ENCODE assay signal across 15 cellular contexts in genomic region chr16:85083051-85083639, GRCh38. TPM values are rescaled to one million over a fixed set of nuclear protein-coding genes. Genes with fewer than 3 reads are reported as not detected.
DNase-seq lines count a peak whose midpoint lies in the region; ATAC-seq and TF ChIP-seq lines count a peak whose summit lies in the region.
"Had no signal": no experiment of that assay in that cellular context is flagged by ENCODE, and none has a peak within 500 bp of the region (broad histone marks: within the 10 kb centered on the region; RNA-seq: fewer than 3 reads in every experiment).

No MANE protein-coding gene starts in this region.

- CTCF ChIA-PET in OCI-LY7 (lab: Charles Lee; ENCODE audit: unreplicated experiment) = interaction anchor here (1.5 kb wide), 1 partner anchor 20 kb away, joined by 3 read pairs; no protein-coding TSS in a partner anchor

- POLR2A ChIA-PET in OCI-LY7 (lab: Charles Lee) = interaction anchor here (0.6 to 1.1 kb wide), 2 partner anchors 24 to 56 kb away, joined by 3 to 4 read pairs; partner anchors contain the start of gene KIAA0513

- no peaks in the 10 kb centered on the region for H3K9me3 ChIP-seq in cardiac muscle cell (ENCODE audit: low read depth)
- H3K9me3 ChIP-seq in OCI-LY7 (ENCODE audit: low read length) = no peaks in the 10 kb centered on the region
- H3K9me3 ChIP-seq in iPS-18a (ENCODE audit: control insufficient read depth, low read depth, low read length) = no peaks in the 10 kb centered on the region
- H3K9me3 ChIP-seq: right atrium auricular region had no signal

- TF ChIP-seq CTCF in cardiac muscle cell (IDR thresholded peaks at IDR 0.05; ENCODE audit: low read depth, low read length) = no peak
- no peak for TF ChIP-seq CTCF in OCI-LY7 (conservative IDR thresholded peaks at IDR 0.05; ENCODE audit: low read length)

- peak overlapping the region; percentile 8 for H3K9ac ChIP-seq in iPS-18a (ENCODE audit: low read length)

- H3K4me1 ChIP-seq in cardiac muscle cell (ENCODE audit: low read depth) (peaks cover 36% of the 10 kb centered on the region), OCI-LY7 (ENCODE audit: insufficient read depth, low read length, poor library complexity, severe bottlenecking) (peaks cover 34% of the 10 kb centered on the region), iPS-18a (ENCODE audit: control insufficient read depth, low read depth, low read length) (peaks cover 35% of the 10 kb centered on the region)

- intact Hi-C loops in Right ventricle myocardium superior (cut with DNase I) (loop anchor here (10.0 kb wide), 3 partner anchors 58 to 328 kb away; partner anchors contain the start of gene KIAA0513), OCI-LY7 (cut with micrococcal nuclease; ENCODE audit: unreplicated experiment) (no loop called here)

- H2AFZ ChIP-seq in OCI-LY7 (ENCODE audit: low read length) = peak overlapping the region; percentile 78; the same call in 1 of the 2 replicates

- H3K27me3 ChIP-seq in cardiac muscle cell (no peaks in the 10 kb centered on the region), iPS-18a (ENCODE audit: control insufficient read depth, insufficient read depth, low read length) (peaks cover 49% of the 10 kb centered on the region)
- H3K27me3 ChIP-seq: right atrium auricular region had no signal

- H3K4me2 ChIP-seq in OCI-LY7 (ENCODE audit: low read length) = peak overlapping the region; percentile 56

- H3K27ac ChIP-seq in cardiac muscle cell = peak overlapping the region; percentile 74
- H3K27ac ChIP-seq in OCI-LY7 (ENCODE audit: low read depth, low read length, poor library complexity, severe bottlenecking) = no peak overlapping the region
- no peak overlapping the region for H3K27ac ChIP-seq in iPS-18a (ENCODE audit: low read length)
- peak overlapping the region; percentile 54 for H3K27ac ChIP-seq in temporal lobe (ENCODE audit: low read depth, low read length)
- H3K27ac ChIP-seq: right atrium auricular region had no signal

- BruUV-seq in OCI-LY7 (replicated peaks; lab: Mats Ljungman, UMichigan) = no TSS peak

- no peaks in the 10 kb centered on the region for H3K79me2 ChIP-seq in OCI-LY7 (ENCODE audit: insufficient read depth, low read depth, low read length)

- H3K36me3 ChIP-seq in cardiac muscle cell = no peaks in the 10 kb centered on the region
- no peaks in the 10 kb centered on the region for H3K36me3 ChIP-seq in OCI-LY7 (ENCODE audit: insufficient read depth, low read length)
- H3K36me3 ChIP-seq in iPS-18a (ENCODE audit: control insufficient read depth, low read depth, low read length) = no peaks in the 10 kb centered on the region

- H3K4me3 ChIP-seq in cardiac muscle cell = no peak overlapping the region
- H3K4me3 ChIP-seq in OCI-LY7 (ENCODE audit: low read depth, low read length, poor library complexity, severe bottlenecking) = no peak overlapping the region
- peak overlapping the region; percentile 39 for H3K4me3 ChIP-seq in iPS-18a (ENCODE audit: low read length)
- H3K4me3 ChIP-seq: lung, right atrium auricular region had no signal

- H3K9me2 ChIP-seq in OCI-LY7 (ENCODE audit: insufficient read depth, low read length) = no peaks in the 10 kb centered on the region

- ATAC-seq in Right ventricle myocardium superior (ENCODE audit: poor library complexity) (no peak), HG02642 (IDR thresholded peaks at IDR 0.05; ENCODE audit: poor library complexity, unreplicated experiment) (no peak)

- no peaks in the 10 kb centered on the region for H4K20me1 ChIP-seq in OCI-LY7 (ENCODE audit: insufficient read depth, low read length)

- DNase-seq in cardiac muscle cell (ENCODE audit: low read depth in 1 of 2, low spot score in 1 of 2) (no peak), Right ventricle myocardium superior (no peak), OCI-LY7 (ENCODE audit: low spot score) (peak; percentile 42), A172 (ENCODE audit: low spot score) (no peak), NCI-H82 (lab: John Stamatoyannopoulos, UW) (no peak)
- DNase-seq: activated CD4-positive, alpha-beta memory T cell treated with anti-CD3 and anti-CD28 coated beads, Interleukin-2, amount 10 ng/mL, durations not matched to agents 7 days and 5 days; dermis blood vessel endothelial cell; foreskin fibroblast had no signal

RNA-seq across cellular contexts. Expression of gene CIBAR2, which starts 29.1 kb away (rescaled TPM):
- total RNA-seq in cardiac muscle cell (not detected in 2 replicates), Right ventricle myocardium superior (not detected), OCI-LY7 (2022) (not detected in 2 replicates), temporal lobe (0.49 TPM)
- polyA plus RNA-seq in cardiac muscle cell = not detected in 2 replicates
- total RNA-seq in OCI-LY7 (2014; rRNA removed; shearing (Covaris generic)) = 0.50 TPM in 1 of 2 replicates, not detected in the other
- 1.2 TPM in 1 of 2 replicates, not detected in the other for total RNA-seq in A172 (2014; rRNA removed; shearing (Covaris generic))
- total RNA-seq: activated CD4-positive, alpha-beta memory T cell treated with anti-CD3 and anti-CD28 coated beads, Interleukin-2, amount 10 ng/mL, durations not matched to agents 7 days and 5 days; dermis blood vessel endothelial cell; LHCN-M2; NCI-H460; right atrium auricular region had no signal

RNA-seq across cellular contexts. Expression of gene KIAA0513, which starts 55.5 kb away (rescaled TPM):
- total RNA-seq in cardiac muscle cell = 23.4 and 24.6 TPM in 2 replicates
- polyA plus RNA-seq in cardiac muscle cell = 12.8 and 29.1 TPM in 2 replicates
- total RNA-seq in Right ventricle myocardium superior = 10.4 TPM
- 0.59 and 4.8 TPM in 2 replicates for total RNA-seq in OCI-LY7 (2014; rRNA removed; shearing (Covaris generic))
- total RNA-seq in OCI-LY7 (2022) = 0.88 and 1.3 TPM in 2 replicates
- total RNA-seq in temporal lobe = 42.0 TPM
- total RNA-seq in A172 (2014; rRNA removed; shearing (Covaris generic)) = 4.6 and 8.9 TPM in 2 replicates

Comparison
In these comparisons a context has a peak if more than half of its experiments do, and no peak if none do; other contexts are left out.
1. H3K27ac ChIP-seq: peak in cardiac muscle cell (single experiment) and temporal lobe (single experiment); none in OCI-LY7 (single experiment) and iPS-18a (single experiment).